34 cellular contexts compared by ENCODE assay signal in the genomic region with DNA sequence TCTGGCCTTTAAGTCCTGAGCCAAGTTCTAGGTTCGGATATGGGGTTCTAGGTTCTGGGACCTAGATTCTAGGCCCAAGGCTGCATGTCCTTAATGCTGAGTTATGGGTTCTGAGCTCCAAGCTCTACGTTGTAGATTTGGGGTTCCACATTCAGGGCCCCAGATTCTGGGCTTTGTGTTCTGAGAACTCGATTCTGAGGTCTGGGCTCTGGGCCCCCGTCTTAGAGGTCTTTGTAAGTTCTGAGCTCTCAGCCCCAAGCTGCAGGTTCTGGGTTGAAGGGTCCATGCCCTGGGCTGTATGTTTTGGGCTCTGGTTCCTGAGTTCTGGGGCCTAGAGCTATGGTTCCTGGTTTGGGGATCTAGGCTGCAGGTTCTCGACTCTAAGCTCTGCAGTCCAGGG. TPM values are rescaled to one million over a fixed set of nuclear protein-coding genes. Genes with fewer than 3 reads are reported as not detected.
"Had no signal": no experiment of that assay in that cellular context is flagged by ENCODE, and none has a peak within 500 bp of the region (broad histone marks: within the 10 kb centered on the region; RNA-seq: fewer than 3 reads in every experiment).

No MANE protein-coding gene starts in this region.

- H3K4me1 ChIP-seq: ascending aorta had no signal

- H3K27ac ChIP-seq: ascending aorta, cardiac muscle cell, WERI-Rb-1 had no signal

- FAIRE-seq: bronchial epithelial cell had no signal

- DNase-seq: activated CD4-positive, alpha-beta memory T cell treated with anti-CD3 and anti-CD28 coated beads, Interleukin-2, amount 10 ng/mL, durations not matched to agents 7 days and 5 days; activated CD4-positive, alpha-beta T cell treated with anti-CD3 and anti-CD28 coated beads for 1 hour; activated CD4-positive, alpha-beta T cell treated with anti-CD3 and anti-CD28 coated beads for 36 hours; activated CD4-positive, alpha-beta T cell treated with anti-CD3 and anti-CD28 coated beads for 48 hours; activated CD4-positive, alpha-beta T cell treated with anti-CD3 and anti-CD28 coated beads, Interleukin-2, amount 10 ng/mL, durations not matched to agents 7 days and 5 days; activated CD4-positive, alpha-beta T cell treated with anti-CD3 and anti-CD28 coated beads, Interleukin-2, amount 50 U/mL, for 48 hours; activated CD4-positive, CD25-positive, alpha-beta regulatory T cell; activated CD8-positive, alpha-beta memory T cell treated with anti-CD3 and anti-CD28 coated beads for 24 hours; activated CD8-positive, alpha-beta memory T cell treated with anti-CD3 and anti-CD28 coated beads, Interleukin-2, amount 10 ng/mL, durations not matched to agents 7 days and 5 days; activated CD8-positive, alpha-beta memory T cell treated with anti-CD3 and anti-CD28 coated beads, Interleukin-2, amount 50 U/mL, for 48 hours; activated CD8-positive, alpha-beta T cell treated with anti-CD3 and anti-CD28 coated beads, Interleukin-2, amount 10 ng/mL, durations not matched to agents 7 days and 5 days; activated effector memory CD4-positive, alpha-beta T cell treated with Interleukin-2 at 50 U/mL for 16 hours; activated gamma-delta T cell; activated naive CD4-positive, alpha-beta T cell treated with anti-CD3 and anti-CD28 coated beads, Interleukin-2, amount 10 ng/mL, durations not matched to agents 7 days and 5 days; activated naive CD4-positive, alpha-beta T cell treated with Interleukin-2 at 50 U/mL for 16 hours; activated naive CD8-positive, alpha-beta T cell treated with anti-CD3 and anti-CD28 coated beads, Interleukin-2, amount 10 ng/mL, durations not matched to agents 7 days and 5 days; activated naive CD8-positive, alpha-beta T cell treated with anti-CD3 and anti-CD28 coated beads, Interleukin-2, amount 50 U/mL, for 24 hours; activated T-cell treated with anti-CD3 and anti-CD28 coated beads, Interleukin-2, amount 50 U/mL, for 24 hours; activated T-cell treated with anti-CD3 and anti-CD28 coated beads, Interleukin-2, amount 50 U/mL, for 48 hours; amygdala; anterior cingulate cortex; caudate nucleus; cerebellar nuclear complex; T-helper 1 cell; T-helper 2 cell; T-helper 9 cell; WERI-Rb-1 had no signal

- H3K36me3 ChIP-seq: ascending aorta, cardiac muscle cell, WERI-Rb-1 had no signal

- H3K4me3 ChIP-seq: ascending aorta, cardiac muscle cell had no signal

- H3K9me3 ChIP-seq: ascending aorta had no signal

- ATAC-seq: activated CD4-positive, alpha-beta T cell treated with anti-CD3 and anti-CD28 coated beads for 36 hours; activated CD4-positive, CD25-positive, alpha-beta regulatory T cell treated with anti-CD3 and anti-CD28 coated beads, Interleukin-2, amount 50 U/mL, for 24 hours; activated CD8-positive, alpha-beta memory T cell treated with anti-CD3 and anti-CD28 coated beads, Interleukin-2, amount 10 ng/mL, durations not matched to agents 7 days and 5 days; activated CD8-positive, alpha-beta T cell treated with anti-CD3 and anti-CD28 coated beads, Interleukin-2, amount 10 ng/mL, durations not matched to agents 7 days and 5 days; activated naive CD8-positive, alpha-beta T cell treated with anti-CD3 and anti-CD28 coated beads, Interleukin-2, amount 50 U/mL, for 24 hours; WTC11 had no signal

RNA-seq across cellular contexts. Expression of a gene that starts 10.0 kb away (rescaled TPM):
- total RNA-seq: activated CD4-positive, alpha-beta memory T cell treated with anti-CD3 and anti-CD28 coated beads, Interleukin-2, amount 10 ng/mL, durations not matched to agents 7 days and 5 days; activated CD4-positive, alpha-beta T cell treated with anti-CD3 and anti-CD28 coated beads for 36 hours; activated CD4-positive, alpha-beta T cell treated with anti-CD3 and anti-CD28 coated beads, Interleukin-2, amount 10 ng/mL, durations not matched to agents 7 days and 5 days; activated CD8-positive, alpha-beta memory T cell treated with anti-CD3 and anti-CD28 coated beads, Interleukin-2, amount 10 ng/mL, durations not matched to agents 7 days and 5 days; activated CD8-positive, alpha-beta T cell treated with anti-CD3 and anti-CD28 coated beads, Interleukin-2, amount 10 ng/mL, durations not matched to agents 7 days and 5 days; activated naive CD8-positive, alpha-beta T cell treated with anti-CD3 and anti-CD28 coated beads, Interleukin-2, amount 10 ng/mL, durations not matched to agents 7 days and 5 days; activated T-helper 2 cell treated with anti-CD3 and anti-CD28 coated beads, Interferon-gamma antibody, Interleukin-2, Interleukin-4, amounts not matched to agents 10 μg/mL and 5 μg/mL and 100 μg/mL, durations not matched to agents 14 hours and 24 hours and 36 hours; ascending aorta; bronchial epithelial cell; cardiac muscle cell; WTC11 had no signal
- polyA plus RNA-seq: adipose tissue, cardiac muscle cell had no signal

RNA-seq across cellular contexts. Expression of a gene that starts 16.3 kb away (rescaled TPM):
- total RNA-seq: activated CD4-positive, alpha-beta T cell treated with anti-CD3 and anti-CD28 coated beads, Interleukin-2, amount 10 ng/mL, durations not matched to agents 7 days and 5 days; activated CD8-positive, alpha-beta T cell treated with anti-CD3 and anti-CD28 coated beads, Interleukin-2, amount 10 ng/mL, durations not matched to agents 7 days and 5 days; activated naive CD8-positive, alpha-beta T cell treated with anti-CD3 and anti-CD28 coated beads, Interleukin-2, amount 10 ng/mL, durations not matched to agents 7 days and 5 days had no signal
